In genomic region chr17:29159286-29159860, GRCh38 we compare ENCODE assay signal across 11 cellular contexts. TPM values are rescaled to one million over a fixed set of nuclear protein-coding genes. Genes with fewer than 3 reads are reported as not detected.
A peak's percentile ranks its signal among the peaks of the same experiment; 100 is the strongest.
DNase-seq lines count a peak whose midpoint lies in the region; ATAC-seq and TF ChIP-seq lines count a peak whose summit lies in the region.
"Had no signal": no experiment of that assay in that cellular context is flagged by ENCODE, and none has a peak within 500 bp of the region (broad histone marks: within the 10 kb centered on the region; RNA-seq: fewer than 3 reads in every experiment).

No MANE protein-coding gene starts in this region.

- peaks cover 34 to 72% (median 44%) of the 10 kb centered on the region in 4 donors for H3K4me1 ChIP-seq in transverse colon

- peaks cover 34% of the 10 kb centered on the region for H3K4me1 Mint-ChIP-seq in activated T-cell treated with anti-CD3 and anti-CD28 coated beads, Interleukin-2, amount 50 U/mL, for 72 hours (ENCODE audit: low read depth)
- peaks cover 18% of the 10 kb centered on the region for H3K4me1 Mint-ChIP-seq in activated T-helper 17 cell treated with anti-CD3 and anti-CD28 coated beads, Interleukin-2, amount 50 U/mL, for 72 hours

- no peak for ATAC-seq in activated T-cell treated with anti-CD3 and anti-CD28 coated beads, Interleukin-2, amount 50 U/mL, for 72 hours (replicated peaks in 1 of 2)
- ATAC-seq in activated T-helper 17 cell treated with anti-CD3 and anti-CD28 coated beads, Interleukin-2, amount 50 U/mL, for 72 hours (replicated peaks): no peak

- H3K9me3 ChIP-seq in transverse colon: no peaks in the 10 kb centered on the region
- H3K9me3 ChIP-seq: pancreas, uterus had no signal

- no peak for TF ChIP-seq EP300 in transverse colon (IDR thresholded peaks at IDR 0.05; ENCODE audit: low read depth)

- no peaks in the 10 kb centered on the region for H3K9me3 Mint-ChIP-seq in activated T-cell treated with anti-CD3 and anti-CD28 coated beads, Interleukin-2, amount 50 U/mL, for 72 hours
- no peaks in the 10 kb centered on the region for H3K9me3 Mint-ChIP-seq in activated T-helper 17 cell treated with anti-CD3 and anti-CD28 coated beads, Interleukin-2, amount 50 U/mL, for 72 hours

- H3K27me3 ChIP-seq in transverse colon: no peaks in the 10 kb centered on the region
- H3K27me3 ChIP-seq: pancreas, uterus had no signal

- no peaks in the 10 kb centered on the region for H3K36me3 ChIP-seq in transverse colon
- H3K36me3 ChIP-seq: pancreas, uterus had no signal

- no peak for DNase-seq in activated T-cell treated with anti-CD3 and anti-CD28 coated beads, Interleukin-2, amount 50 U/mL, for 72 hours
- no peak for DNase-seq in activated T-cell treated with anti-CD3 and anti-CD28 coated beads for 4 hours
- peak; percentile 5 for DNase-seq in iPS-NIHi11 (ENCODE audit: low spot score)
- no peak for DNase-seq in transverse colon
- DNase-seq in HUDEP-2 (lab: John Stamatoyannopoulos, UW; ENCODE audit: unreplicated experiment in 76 of 76): no peak
- DNase-seq in NOMO-1 treated with dmso at 0.1 percent for 144 hours (lab: John Stamatoyannopoulos, UW; ENCODE audit: unreplicated experiment): no peak
- DNase-seq in erythroblast (lab: John Stamatoyannopoulos, UW): no peak
- DNase-seq: NCI-H510A treated with DMSO at 0.1 percent for 48 hours, uterus had no signal

- no peak overlapping the region for H3K4me3 ChIP-seq in transverse colon
- H3K4me3 ChIP-seq: pancreas, uterus had no signal

- in situ Hi-C loops in transverse colon (cut with MboI; ENCODE audit: low pct_ligation_motif_present in 1 of 4, low pct_unique_long_range_greater_than_20kb in 1 of 4, low sequenced_read_pairs in 3 of 4): no loop called here

- TF ChIP-seq POLR2A in transverse colon (IDR thresholded peaks at IDR 0.05): no peak
- no peak for TF ChIP-seq POLR2A in erythroblast (IDR thresholded peaks at IDR 0.05; ENCODE audit: low read length)

- H3K27ac ChIP-seq in transverse colon: peak overlapping the region; percentile 41 to 67 (median 56)
- H3K27ac ChIP-seq: uterus had no signal

- H3K36me3 Mint-ChIP-seq in activated T-cell treated with anti-CD3 and anti-CD28 coated beads, Interleukin-2, amount 50 U/mL, for 72 hours (ENCODE audit: insufficient read depth in 2 of 2): peaks cover 0 to 2% of the 10 kb centered on the region in 2 donors
- no peaks in the 10 kb centered on the region for H3K36me3 Mint-ChIP-seq in activated T-helper 17 cell treated with anti-CD3 and anti-CD28 coated beads, Interleukin-2, amount 50 U/mL, for 72 hours (ENCODE audit: low read depth)

- no peak for TF ChIP-seq CTCF in transverse colon (IDR thresholded peaks at IDR 0.05)

- no peak overlapping the region for H3K4me3 Mint-ChIP-seq in activated T-cell treated with anti-CD3 and anti-CD28 coated beads, Interleukin-2, amount 50 U/mL, for 72 hours
- peak overlapping the region; percentile 8 for H3K4me3 Mint-ChIP-seq in activated T-helper 17 cell treated with anti-CD3 and anti-CD28 coated beads, Interleukin-2, amount 50 U/mL, for 72 hours

- 44 to 63% methylated on average over 2 to 4 of the region's 4 CpGs for WGBS in transverse colon (ENCODE audit: low coverage in 1 of 2), 2 donors

- intact Hi-C loops in transverse colon (cut with DNase I; ENCODE audit: low total_unique reads): no loop called here

- H3K27me3 Mint-ChIP-seq in activated T-cell treated with anti-CD3 and anti-CD28 coated beads, Interleukin-2, amount 50 U/mL, for 72 hours (ENCODE audit: low read depth): no peaks in the 10 kb centered on the region
- no peaks in the 10 kb centered on the region for H3K27me3 Mint-ChIP-seq in activated T-helper 17 cell treated with anti-CD3 and anti-CD28 coated beads, Interleukin-2, amount 50 U/mL, for 72 hours

- peak overlapping the region; percentile 36 for H3K27ac Mint-ChIP-seq in activated T-cell treated with anti-CD3 and anti-CD28 coated beads, Interleukin-2, amount 50 U/mL, for 72 hours
- peak overlapping the region; percentile 79 for H3K27ac Mint-ChIP-seq in activated T-helper 17 cell treated with anti-CD3 and anti-CD28 coated beads, Interleukin-2, amount 50 U/mL, for 72 hours

RNA-seq across cellular contexts. Expression of gene MYO18A, which starts 20.8 kb away (rescaled TPM):
- 10 to 100 TPM; 49.5 to 51.2 TPM for total RNA-seq in activated T-cell treated with anti-CD3 and anti-CD28 coated beads, Interleukin-2, amount 50 U/mL, for 72 hours
- total RNA-seq in activated T-helper 17 cell treated with anti-CD3 and anti-CD28 coated beads, Interleukin-2, amount 50 U/mL, for 72 hours: 10 to 100 TPM; 90.6 to 95.9 TPM
- 100 to 1,000 TPM; 112 to 191 (median 136) TPM for total RNA-seq in transverse colon
